In genomic region chr6:27392623-27393022, GRCh38 we compare ENCODE assay signal across 9 cellular contexts.
"Had no signal": no experiment of that assay in that cellular context is flagged by ENCODE, and none has a peak within 500 bp of the region (broad histone marks: within the 10 kb centered on the region; RNA-seq: fewer than 3 reads in every experiment).

No MANE protein-coding gene starts in this region.

- DNase-seq: H9, HCEC 1CT, HFFc6, IMR-90, KG1 had no signal

- H3K27ac ChIP-seq: HL-60 had no signal

- H3K4me3 ChIP-seq: GM23338 had no signal

- ATAC-seq: GM23338 had no signal

- H2AFZ ChIP-seq: GM23338 had no signal

- FAIRE-seq: H1, H54 had no signal

- H3K4me2 ChIP-seq: GM23338 had no signal
